ENCODE assay signal across 13 cellular contexts in genomic region chr9:83992407-83992806, GRCh38. TPM values are rescaled to one million over a fixed set of nuclear protein-coding genes. Genes with fewer than 3 reads are reported as not detected.
DNase-seq lines count a peak whose midpoint lies in the region; ATAC-seq, FAIRE-seq and TF ChIP-seq lines count a peak whose summit lies in the region.
"Had no signal": no experiment of that assay in that cellular context is flagged by ENCODE, and none has a peak within 500 bp of the region (broad histone marks: within the 10 kb centered on the region; RNA-seq: fewer than 3 reads in every experiment).

No MANE protein-coding gene starts in this region.

- H3K27ac Mint-ChIP-seq in activated CD4-positive, alpha-beta T cell treated with anti-CD3 and anti-CD28 coated beads, Interleukin-2, amount 10 ng/mL, durations not matched to agents 24 days and 14 days, result no peak overlapping the region
- H3K27ac Mint-ChIP-seq: activated B cell treated with CpG ODN at 0.5 μM for 24 hours had no signal

- ATAC-seq in pancreas (peak; percentile 84 to 96 (median 92)), right cardiac atrium (no peak)

- peak; percentile 39 for FAIRE-seq in pancreas (lab: Jason Lieb, UNC)
- FAIRE-seq: colon had no signal

- H3K27ac ChIP-seq in GM23248 (no peak overlapping the region), pancreas (no peak overlapping the region), right cardiac atrium (ENCODE audit: low read length) (no peak overlapping the region)
- H3K27ac ChIP-seq: esophagus muscularis mucosa, neutrophil, spleen had no signal

- H3K27me3 ChIP-seq in GM23248 (replicated peaks; ENCODE audit: insufficient read depth) (no peaks in the 10 kb centered on the region), pancreas (no peaks in the 10 kb centered on the region), right cardiac atrium (ENCODE audit: control insufficient read depth, insufficient read depth) (no peaks in the 10 kb centered on the region)
- H3K27me3 ChIP-seq: esophagus muscularis mucosa, neutrophil, spleen had no signal

- no peaks in the 10 kb centered on the region for H4K20me1 ChIP-seq in GM23248 (ENCODE audit: insufficient read depth)

- H3K4me3 ChIP-seq in GM23248, result no peak overlapping the region
- H3K4me3 ChIP-seq in pancreas, result no peak overlapping the region
- no peak overlapping the region for H3K4me3 ChIP-seq in right cardiac atrium (ENCODE audit: low read length)
- H3K4me3 ChIP-seq: esophagus muscularis mucosa, spleen had no signal

- H3K4me3 Mint-ChIP-seq in activated CD4-positive, alpha-beta T cell treated with anti-CD3 and anti-CD28 coated beads, Interleukin-2, amount 10 ng/mL, durations not matched to agents 24 days and 14 days, result no peak overlapping the region
- H3K4me3 Mint-ChIP-seq: activated B cell treated with CpG ODN at 0.5 μM for 24 hours had no signal

- H3K36me3 ChIP-seq in GM23248 (ENCODE audit: low read depth) (no peaks in the 10 kb centered on the region), pancreas (no peaks in the 10 kb centered on the region)
- H3K36me3 ChIP-seq: esophagus muscularis mucosa, neutrophil had no signal

- peak; percentile 38 for DNase-seq in GM23248
- DNase-seq in NCI-H1930 (lab: John Stamatoyannopoulos, UW), result peak; percentile 48 to 65
- DNase-seq in dermis blood vessel endothelial cell, result peak; percentile 15
- peak in 2 of 6 donors; percentile 33 to 35 for DNase-seq in pancreas
- no peak for DNase-seq in right cardiac atrium
- DNase-seq in activated CD4-positive, alpha-beta T cell treated with anti-CD3 and anti-CD28 coated beads, Interleukin-2, amount 10 ng/mL, durations not matched to agents 24 days and 14 days, result no peak
- no peak for DNase-seq in NCI-H1694 (lab: John Stamatoyannopoulos, UW)
- DNase-seq: activated B cell treated with CpG ODN at 0.5 μM for 24 hours, NCI-H345, spleen had no signal

- peaks cover 26% of the 10 kb centered on the region for H3K36me3 Mint-ChIP-seq in activated CD4-positive, alpha-beta T cell treated with anti-CD3 and anti-CD28 coated beads, Interleukin-2, amount 10 ng/mL, durations not matched to agents 24 days and 14 days (ENCODE audit: low read depth)

- no peaks in the 10 kb centered on the region for H3K27me3 Mint-ChIP-seq in activated CD4-positive, alpha-beta T cell treated with anti-CD3 and anti-CD28 coated beads, Interleukin-2, amount 10 ng/mL, durations not matched to agents 24 days and 14 days
- H3K27me3 Mint-ChIP-seq: activated B cell treated with CpG ODN at 0.5 μM for 24 hours had no signal

- peaks cover 17% of the 10 kb centered on the region for H3K4me1 Mint-ChIP-seq in activated CD4-positive, alpha-beta T cell treated with anti-CD3 and anti-CD28 coated beads, Interleukin-2, amount 10 ng/mL, durations not matched to agents 24 days and 14 days

- 49 to 56% methylated on average over 1 of the region's 1 CpG for WGBS in GM23248 (ENCODE audit: low coverage in 1 of 2, low lambda C conversion rate in 2 of 2, missing lambda C conversion rate in 2 of 2), 2 experiments
- WGBS in pancreas, 2 donors, result 10 to 19% methylated on average over 1 of the region's 1 CpG
- WGBS in right cardiac atrium, result 92% methylated on average over 1 of the region's 1 CpG

- TF ChIP-seq CTCF in pancreas (IDR thresholded peaks at IDR 0.05), result no peak

- no peak overlapping the region for H2AFZ ChIP-seq in GM23248

- H3K9me3 ChIP-seq in GM23248 (ENCODE audit: low read depth) (no peaks in the 10 kb centered on the region), pancreas (no peaks in the 10 kb centered on the region), right cardiac atrium (ENCODE audit: control insufficient read depth, low read length) (no peaks in the 10 kb centered on the region)
- H3K9me3 ChIP-seq: esophagus muscularis mucosa, neutrophil, spleen had no signal

- H3K79me2 ChIP-seq in GM23248 (ENCODE audit: insufficient read depth), result peaks cover 52% of the 10 kb centered on the region

- no peak overlapping the region for H3K9ac ChIP-seq in GM23248

- intact Hi-C loops in pancreas (cut with DNase I) (no loop called here), right cardiac atrium (cut with DNase I) (no loop called here)
- intact Hi-C loops in activated CD4-positive, alpha-beta T cell treated with anti-CD3 and anti-CD28 coated beads, Interleukin-2, amount 10 ng/mL, durations not matched to agents 24 days and 14 days (cut with micrococcal nuclease), result no loop called here

- in situ Hi-C loops in GM23248 (cut with MboI), result no loop called here

- H3F3A ChIP-seq in GM23248 (ENCODE audit: insufficient read depth), result no peaks in the 10 kb centered on the region

- H3K9me2 ChIP-seq in GM23248 (ENCODE audit: insufficient read depth), result no peaks in the 10 kb centered on the region

- no peaks in the 10 kb centered on the region for H3K4me1 ChIP-seq in GM23248 (ENCODE audit: insufficient read depth)
- peaks cover 7 to 22% (median 14%) of the 10 kb centered on the region in 3 donors for H3K4me1 ChIP-seq in pancreas
- H3K4me1 ChIP-seq in right cardiac atrium (ENCODE audit: control insufficient read depth, insufficient read depth, low read length), result no peaks in the 10 kb centered on the region

- no peak overlapping the region for H3K4me2 ChIP-seq in GM23248 (ENCODE audit: unreplicated experiment)

- H3K9me3 Mint-ChIP-seq in activated CD4-positive, alpha-beta T cell treated with anti-CD3 and anti-CD28 coated beads, Interleukin-2, amount 10 ng/mL, durations not matched to agents 24 days and 14 days, result no peaks in the 10 kb centered on the region
- H3K9me3 Mint-ChIP-seq: activated B cell treated with CpG ODN at 0.5 μM for 24 hours had no signal

RNA-seq across cellular contexts. Expression of gene RMI1, which starts 11.8 kb away (rescaled TPM):
- 5.1 and 5.7 TPM in 2 replicates for total RNA-seq in GM23248 (2014; rRNA removed; shearing (Covaris generic))
- polyA plus RNA-seq in GM23248 (2016; fragmentation: Nextera tagmentation; extraction: Ambion mirVana), result 8.8 and 9.0 TPM in 2 replicates
- 8.0 and 18.4 TPM in 2 replicates for total RNA-seq in dermis blood vessel endothelial cell
- 1 to 10 TPM; 3.3 to 5.6 (median 4.5) TPM for total RNA-seq in pancreas
- 1 to 10 TPM; 1.6 to 3.5 TPM for polyA plus RNA-seq in pancreas
- 1 to 10 TPM; 2.3 to 5.6 (median 4.5) TPM for total RNA-seq in right cardiac atrium
- polyA plus RNA-seq in right cardiac atrium, result 2.0 TPM
- total RNA-seq in activated CD4-positive, alpha-beta T cell treated with anti-CD3 and anti-CD28 coated beads, Interleukin-2, amount 10 ng/mL, durations not matched to agents 24 days and 14 days, result 28.9 and 29.3 TPM in 2 replicates

RNA-seq across cellular contexts. Expression of gene HNRNPK, which starts 12.4 kb away (rescaled TPM):
- total RNA-seq in GM23248 (2014; rRNA removed; shearing (Covaris generic)), result 416 and 500 TPM in 2 replicates
- 369 and 370 TPM in 2 replicates for polyA plus RNA-seq in GM23248 (2016; fragmentation: Nextera tagmentation; extraction: Ambion mirVana)
- total RNA-seq in dermis blood vessel endothelial cell, result 685 and 950 TPM in 2 replicates
- total RNA-seq in pancreas, result 100 to 1,000 TPM; 126 to 245 (median 217) TPM
- 100 to 1,000 TPM in 1 of 2 donors, 10 to 100 TPM in 1; 90.1 to 206 TPM for polyA plus RNA-seq in pancreas
- total RNA-seq in right cardiac atrium, result 100 to 1,000 TPM; 304 to 327 (median 310) TPM
- 215 TPM for polyA plus RNA-seq in right cardiac atrium
- 892 and 897 TPM in 2 replicates for total RNA-seq in activated CD4-positive, alpha-beta T cell treated with anti-CD3 and anti-CD28 coated beads, Interleukin-2, amount 10 ng/mL, durations not matched to agents 24 days and 14 days

Comparison
In these comparisons a context has a peak if more than half of its experiments do, and no peak if none do; other contexts are left out.
1. DNase-seq: peak in GM23248 (single experiment), NCI-H1930 (2 of 2) and dermis blood vessel endothelial cell (single experiment); none in right cardiac atrium (0 of 3), activated CD4-positive, alpha-beta T cell treated with anti-CD3 and anti-CD28 coated beads, Interleukin-2, amount 10 ng/mL, durations not matched to agents 24 days and 14 days (single experiment) and NCI-H1694 (single experiment).
2. ATAC-seq: peak in pancreas (4 of 4); none in right cardiac atrium (0 of 2).